Comparison of ENCODE assay signal across 13 cellular contexts in the genomic region with DNA sequence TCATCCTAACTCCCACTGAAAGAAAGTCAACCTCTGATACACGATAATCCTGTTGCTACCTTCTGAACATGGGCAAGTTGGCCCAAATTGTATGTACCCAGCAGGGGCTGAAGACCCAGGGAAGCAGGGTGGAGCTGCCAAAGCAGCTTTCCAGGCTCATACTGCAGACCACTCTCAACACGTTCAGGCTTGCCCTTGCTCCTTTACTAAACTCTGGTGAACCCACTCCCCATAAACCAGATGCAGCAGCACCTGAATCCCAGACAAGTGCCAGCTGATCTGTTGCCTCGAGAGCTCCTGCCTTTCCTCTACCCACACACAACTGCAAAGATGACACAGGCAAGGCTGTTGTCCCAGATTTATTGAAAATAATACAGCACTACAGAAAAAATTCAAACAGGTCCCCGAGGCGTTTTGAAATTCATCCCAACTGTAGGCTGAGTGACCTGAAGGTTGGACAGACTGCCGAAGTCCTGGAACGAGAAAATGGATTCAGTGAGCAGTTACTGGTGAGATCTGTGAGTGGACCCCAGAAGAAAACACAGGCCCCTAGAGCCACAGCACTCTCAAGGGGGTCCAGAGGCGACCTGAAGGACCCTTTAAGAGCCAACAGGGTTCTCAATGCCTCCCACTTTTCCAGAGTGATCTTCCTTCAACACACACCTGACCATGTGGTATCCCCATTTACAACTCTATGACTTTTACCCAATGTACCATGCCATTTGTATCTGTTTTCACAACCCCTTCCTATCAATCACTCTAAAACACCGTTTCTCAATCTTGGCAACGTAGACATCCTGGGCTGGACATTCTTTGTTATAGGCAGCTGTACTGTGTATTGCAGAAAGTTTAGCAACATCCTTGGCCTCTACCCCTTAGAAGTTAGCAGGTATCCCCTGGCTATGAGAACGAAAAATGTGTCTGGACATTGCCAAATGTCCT. TPM values are rescaled to one million over a fixed set of nuclear protein-coding genes. Genes with fewer than 3 reads are reported as not detected.
DNase-seq lines count a peak whose midpoint lies in the region; ATAC-seq and TF ChIP-seq lines count a peak whose summit lies in the region.
"Had no signal": no experiment of that assay in that cellular context is flagged by ENCODE, and none has a peak within 500 bp of the region (broad histone marks: within the 10 kb centered on the region; RNA-seq: fewer than 3 reads in every experiment).

No MANE protein-coding gene starts in this region.

- H3K27ac ChIP-seq in CD4-positive, alpha-beta memory T cell (ENCODE audit: low read depth, low read length): no peak overlapping the region
- H3K27ac ChIP-seq: parathyroid adenoma, thoracic aorta had no signal

- no peaks in the 10 kb centered on the region for H3K27me3 ChIP-seq in CD4-positive, alpha-beta memory T cell (ENCODE audit: insufficient read depth, low read length)

- no peak for ATAC-seq in activated naive CD4-positive, alpha-beta T cell treated with anti-CD3 and anti-CD28 coated beads, Interleukin-2, amount 50 U/mL, for 72 hours
- ATAC-seq in naive B cell (ENCODE audit: low read depth in 2 of 2): no peak
- no peak for ATAC-seq in GM18520 (IDR thresholded peaks at IDR 0.05; ENCODE audit: unreplicated experiment)
- no peak for ATAC-seq in Right ventricle myocardium superior (ENCODE audit: poor library complexity)
- ATAC-seq: Right ventricle myocardium inferior had no signal

- no peaks in the 10 kb centered on the region for H3K9me3 Mint-ChIP-seq in CD4-positive, alpha-beta memory T cell
- no peaks in the 10 kb centered on the region for H3K9me3 Mint-ChIP-seq in activated naive CD4-positive, alpha-beta T cell treated with anti-CD3 and anti-CD28 coated beads, Interleukin-2, amount 50 U/mL, for 72 hours
- H3K9me3 Mint-ChIP-seq in naive B cell: peaks cover 0 to 2% (median 0%) of the 10 kb centered on the region in 7 donors

- H3K27me3 Mint-ChIP-seq in CD4-positive, alpha-beta memory T cell: no peaks in the 10 kb centered on the region
- H3K27me3 Mint-ChIP-seq in naive B cell: no peaks in the 10 kb centered on the region

- CTCF ChIA-PET in CD4-positive, alpha-beta memory T cell (lab: Charles Lee; ENCODE audit: partially characterized antibody): interaction anchor here (1.5 to 3.3 kb wide), 2 partner anchors 8 to 463 kb away, joined by 4 to 11 read pairs; no protein-coding TSS in a partner anchor

- no peaks in the 10 kb centered on the region for H3K9me3 ChIP-seq in CD4-positive, alpha-beta memory T cell (ENCODE audit: control insufficient read depth in 1 of 2, low read length in 2 of 2)
- H3K9me3 ChIP-seq: thoracic aorta had no signal

- peaks cover 26% of the 10 kb centered on the region for H3K4me1 ChIP-seq in CD4-positive, alpha-beta memory T cell (ENCODE audit: insufficient read depth, low read length)
- H3K4me1 ChIP-seq: parathyroid adenoma had no signal

- H3K36me3 Mint-ChIP-seq in CD4-positive, alpha-beta memory T cell: peaks cover 48 to 78% of the 10 kb centered on the region in 2 donors
- H3K36me3 Mint-ChIP-seq in activated naive CD4-positive, alpha-beta T cell treated with anti-CD3 and anti-CD28 coated beads, Interleukin-2, amount 50 U/mL, for 72 hours: peaks cover 51 to 63% of the 10 kb centered on the region in 2 donors
- peaks cover 29 to 41% of the 10 kb centered on the region in 2 donors for H3K36me3 Mint-ChIP-seq in naive B cell

- DNase-seq in CD4-positive, alpha-beta memory T cell: no peak
- no peak for DNase-seq in HFF-Myc (ENCODE audit: extremely low read depth, low read depth)
- DNase-seq in activated naive CD4-positive, alpha-beta T cell treated with anti-CD3 and anti-CD28 coated beads, Interleukin-2, amount 50 U/mL, for 72 hours (ENCODE audit: low spot score in 2 of 2): no peak
- no peak for DNase-seq in naive B cell
- DNase-seq in NCI-H69 (lab: John Stamatoyannopoulos, UW): no peak
- DNase-seq in Right ventricle myocardium superior: no peak
- no peak for DNase-seq in GDM1 (lab: John Stamatoyannopoulos, UW)
- DNase-seq: DMS79 treated with DMSO at 0.1 percent for 48 hours; stimulated activated CD4-positive, alpha-beta T cell treated with anti-CD3 and anti-CD28 coated beads, Interleukin-4, amount 100 ng/mL, for 24 hours had no signal

- peak overlapping the region in 5 of 7 donors; percentile 2 to 98 (median 73) for H3K27ac Mint-ChIP-seq in CD4-positive, alpha-beta memory T cell
- peak overlapping the region; percentile 95 to 98 for H3K27ac Mint-ChIP-seq in activated naive CD4-positive, alpha-beta T cell treated with anti-CD3 and anti-CD28 coated beads, Interleukin-2, amount 50 U/mL, for 72 hours
- H3K27ac Mint-ChIP-seq in naive B cell: peak overlapping the region in 4 of 6 donors; percentile 2 to 93 (median 53)

- peak overlapping the region in 3 of 8 donors; percentile 25 to 68 (median 62) for H3K4me3 Mint-ChIP-seq in CD4-positive, alpha-beta memory T cell
- peak overlapping the region in 1 of 8 donors; percentile 54 for H3K4me3 Mint-ChIP-seq in naive B cell

- peaks cover 12 to 39% (median 24%) of the 10 kb centered on the region in 4 donors for H3K4me1 Mint-ChIP-seq in CD4-positive, alpha-beta memory T cell
- H3K4me1 Mint-ChIP-seq in naive B cell: peaks cover 29 to 38% (median 34%) of the 10 kb centered on the region in 3 donors

- intact Hi-C loops in CD4-positive, alpha-beta memory T cell (cut with micrococcal nuclease): no loop called here
- intact Hi-C loops in Right ventricle myocardium superior (cut with DNase I): no loop called here

- no peak overlapping the region for H3K4me3 ChIP-seq in CD4-positive, alpha-beta memory T cell (ENCODE audit: low read length in 2 of 2)
- peak overlapping the region; percentile 97 for H3K4me3 ChIP-seq in HFF-Myc (replicated peaks; ENCODE audit: low read depth, low read length)
- H3K4me3 ChIP-seq: thoracic aorta had no signal

- TF ChIP-seq CTCF in HFF-Myc (IDR thresholded peaks at IDR 0.05; ENCODE audit: low read depth, low read length, missing control alignments): no peak

- peaks cover 34% of the 10 kb centered on the region for H3K36me3 ChIP-seq in CD4-positive, alpha-beta memory T cell (ENCODE audit: insufficient read depth, low read length)

- POLR2A ChIA-PET in CD4-positive, alpha-beta memory T cell (lab: Charles Lee; ENCODE audit: partially characterized antibody): no interaction called here

RNA-seq across cellular contexts. Expression of gene RPS17, which starts 3.6 kb away (rescaled TPM):
- 1,000 to 10,000 TPM; 2,038 to 2,106 TPM for total RNA-seq in CD4-positive, alpha-beta memory T cell
- polyA plus RNA-seq in CD4-positive, alpha-beta memory T cell: 1,000 to 10,000 TPM; 1,310 to 1,371 TPM
- 1,000 to 10,000 TPM; 3,116 to 3,713 TPM for total RNA-seq in activated naive CD4-positive, alpha-beta T cell treated with anti-CD3 and anti-CD28 coated beads, Interleukin-2, amount 50 U/mL, for 72 hours
- 1,000 to 10,000 TPM; 1,169 to 1,691 (median 1,534) TPM for polyA plus RNA-seq in naive B cell (ENCODE audit: low read depth in 6 of 6)
- 707 TPM for total RNA-seq in Right ventricle myocardium superior
